In the genomic region with DNA sequence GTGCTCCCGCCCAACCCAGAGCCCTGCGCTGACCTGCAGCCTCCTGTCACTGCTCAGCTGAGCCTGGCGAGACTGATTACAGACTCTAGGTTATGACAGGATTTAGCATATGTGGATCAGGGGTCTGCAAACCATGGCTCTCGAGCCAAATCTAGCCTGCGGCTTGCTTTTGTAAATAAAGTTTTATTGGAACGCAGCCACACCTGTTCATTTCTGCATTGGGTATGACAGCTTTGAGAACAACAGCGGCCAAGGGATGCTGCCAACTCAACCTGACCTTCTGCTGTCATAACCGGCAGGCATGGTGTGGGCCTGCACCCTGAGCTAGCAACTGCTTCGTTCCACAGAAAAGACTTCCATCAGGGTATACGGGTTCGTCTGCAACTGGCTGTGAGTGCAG, we compare ENCODE assay signal across 16 cellular contexts. TPM values are rescaled to one million over a fixed set of nuclear protein-coding genes. Genes with fewer than 3 reads are reported as not detected.
DNase-seq lines count a peak whose midpoint lies in the region; ATAC-seq and TF ChIP-seq lines count a peak whose summit lies in the region.
"Had no signal": no experiment of that assay in that cellular context is flagged by ENCODE, and none has a peak within 500 bp of the region (broad histone marks: within the 10 kb centered on the region; RNA-seq: fewer than 3 reads in every experiment).

No MANE protein-coding gene starts in this region.

- no peaks in the 10 kb centered on the region for H3K9me3 Mint-ChIP-seq in activated CD4-positive, alpha-beta T cell treated with anti-CD3 and anti-CD28 coated beads for 36 hours (ENCODE audit: low read depth)
- no peaks in the 10 kb centered on the region for H3K9me3 Mint-ChIP-seq in activated CD4-positive, alpha-beta T cell treated with anti-CD3 and anti-CD28 coated beads, Interleukin-2, amount 10 ng/mL, durations not matched to agents 24 days and 14 days
- H3K9me3 Mint-ChIP-seq in endodermal cell = no peaks in the 10 kb centered on the region
- H3K9me3 Mint-ChIP-seq: CD4-positive, alpha-beta T cell; HFFc6 had no signal

- H3K36me3 ChIP-seq in RWPE2 (ENCODE audit: low read depth) = no peaks in the 10 kb centered on the region
- H3K36me3 ChIP-seq in endodermal cell (ENCODE audit: control insufficient read depth, insufficient read depth, low read length) = no peaks in the 10 kb centered on the region
- no peaks in the 10 kb centered on the region for H3K36me3 ChIP-seq in ovary

- WGBS in endodermal cell (ENCODE audit: insufficient coverage in 1 of 2, insufficient read length in 1 of 2), 2 experiments = 92 to 99% methylated on average over 11 of the region's 11 CpGs
- 73 to 85% (median 81%) methylated on average over 11 of the region's 11 CpGs for WGBS in ovary, 3 donors

- no peak for TF ChIP-seq POLR2A in ovary (IDR thresholded peaks at IDR 0.05)

- no peak for ATAC-seq in activated CD4-positive, alpha-beta T cell treated with anti-CD3 and anti-CD28 coated beads for 36 hours
- no peak for ATAC-seq in RWPE2 (ENCODE audit: low read depth)

- no peak overlapping the region for H3K4me3 Mint-ChIP-seq in activated CD4-positive, alpha-beta T cell treated with anti-CD3 and anti-CD28 coated beads for 36 hours
- no peak overlapping the region for H3K4me3 Mint-ChIP-seq in activated CD4-positive, alpha-beta T cell treated with anti-CD3 and anti-CD28 coated beads, Interleukin-2, amount 10 ng/mL, durations not matched to agents 24 days and 14 days
- H3K4me3 Mint-ChIP-seq in endodermal cell = no peak overlapping the region
- H3K4me3 Mint-ChIP-seq: B cell; CD4-positive, alpha-beta T cell; HFFc6 had no signal

- H3K27ac Mint-ChIP-seq in activated CD4-positive, alpha-beta T cell treated with anti-CD3 and anti-CD28 coated beads for 36 hours = no peak overlapping the region
- H3K27ac Mint-ChIP-seq in activated CD4-positive, alpha-beta T cell treated with anti-CD3 and anti-CD28 coated beads, Interleukin-2, amount 10 ng/mL, durations not matched to agents 24 days and 14 days = no peak overlapping the region
- H3K27ac Mint-ChIP-seq in endodermal cell = no peak overlapping the region
- H3K27ac Mint-ChIP-seq: B cell; CD4-positive, alpha-beta T cell; HFFc6 had no signal

- intact Hi-C loops in activated CD4-positive, alpha-beta T cell treated with anti-CD3 and anti-CD28 coated beads for 36 hours (cut with DNase I, micrococcal nuclease) = no loop called here
- intact Hi-C loops in activated CD4-positive, alpha-beta T cell treated with anti-CD3 and anti-CD28 coated beads, Interleukin-2, amount 10 ng/mL, durations not matched to agents 24 days and 14 days (cut with micrococcal nuclease) = no loop called here
- intact Hi-C loops in posterior vena cava (cut with DNase I) (loop anchor here in 1 of 2 donors (5.0 kb wide), 1 partner anchor 84 kb away; no protein-coding TSS in a partner anchor), ovary (cut with DNase I) (no loop called here)

- TF ChIP-seq CTCF in RWPE2 (IDR thresholded peaks at IDR 0.05; ENCODE audit: poor library complexity, severe bottlenecking) (no peak), endodermal cell (conservative IDR thresholded peaks at IDR 0.05) (no peak), ovary (IDR thresholded peaks at IDR 0.05) (no peak)

- POLR2A ChIA-PET in activated CD4-positive, alpha-beta T cell treated with anti-CD3 and anti-CD28 coated beads for 36 hours (lab: Charles Lee) = no interaction called here

- CTCF ChIA-PET in activated CD4-positive, alpha-beta T cell treated with anti-CD3 and anti-CD28 coated beads for 36 hours (lab: Charles Lee) = interaction anchor here (0.9 kb wide), 1 partner anchor 152 kb away, joined by 3 read pairs; no protein-coding TSS in a partner anchor

- no peak overlapping the region for H3K9ac ChIP-seq in endodermal cell (ENCODE audit: extremely low read depth, low read length, poor library complexity, severe bottlenecking)

- H3K27ac ChIP-seq in RWPE2 (ENCODE audit: poor library complexity, severe bottlenecking) (no peak overlapping the region), endodermal cell (ENCODE audit: low read depth, low read length) (no peak overlapping the region), ovary (no peak overlapping the region)

- peak; percentile 0 for DNase-seq in activated CD4-positive, alpha-beta T cell treated with anti-CD3 and anti-CD28 coated beads for 36 hours
- no peak for DNase-seq in activated CD4-positive, alpha-beta T cell treated with anti-CD3 and anti-CD28 coated beads, Interleukin-2, amount 10 ng/mL, durations not matched to agents 24 days and 14 days
- DNase-seq in RWPE2 (ENCODE audit: low spot score) (peak; percentile 34), endodermal cell (peak; percentile 22), posterior vena cava (ENCODE audit: low spot score) (peak; percentile 42), DMS114 treated with DMSO at 0.1 percent for 48 hours (lab: John Stamatoyannopoulos, UW; ENCODE audit: unreplicated experiment) (no peak), ovary (no peak)
- DNase-seq in activated CD4-positive, CD25-positive, alpha-beta regulatory T cell treated with anti-CD3 and anti-CD28 coated beads, Interleukin-2, amount 50 U/mL, for 72 hours = no peak
- DNase-seq: ACHN; Calu3; CD4-positive, alpha-beta T cell; DMS 273 treated with DMSO at 0.1 percent for 48 hours; DMS79; HCEC 1CT; HFFc6 had no signal

- TF ChIP-seq EP300 in ovary (IDR thresholded peaks at IDR 0.05) = no peak

- no peaks in the 10 kb centered on the region for H3K4me1 ChIP-seq in RWPE2 (ENCODE audit: insufficient read depth, poor library complexity, severe bottlenecking)
- no peaks in the 10 kb centered on the region for H3K4me1 ChIP-seq in endodermal cell (ENCODE audit: control insufficient read depth, insufficient read depth, low read length)
- no peaks in the 10 kb centered on the region for H3K4me1 ChIP-seq in ovary (ENCODE audit: insufficient read depth)

- no peaks in the 10 kb centered on the region for H3K9me3 ChIP-seq in RWPE2 (ENCODE audit: severe bottlenecking)
- H3K9me3 ChIP-seq in endodermal cell (ENCODE audit: control insufficient read depth, low read length) = no peaks in the 10 kb centered on the region
- H3K9me3 ChIP-seq in ovary = no peaks in the 10 kb centered on the region

- H3K4me3 ChIP-seq in RWPE2 (ENCODE audit: severe bottlenecking) (no peak overlapping the region), endodermal cell (ENCODE audit: low read length) (no peak overlapping the region), ovary (no peak overlapping the region)

- no peaks in the 10 kb centered on the region for H3K36me3 Mint-ChIP-seq in activated CD4-positive, alpha-beta T cell treated with anti-CD3 and anti-CD28 coated beads for 36 hours (ENCODE audit: low read depth)
- no peaks in the 10 kb centered on the region for H3K36me3 Mint-ChIP-seq in activated CD4-positive, alpha-beta T cell treated with anti-CD3 and anti-CD28 coated beads, Interleukin-2, amount 10 ng/mL, durations not matched to agents 24 days and 14 days (ENCODE audit: low read depth)
- no peaks in the 10 kb centered on the region for H3K36me3 Mint-ChIP-seq in endodermal cell (ENCODE audit: low read depth)

- no peaks in the 10 kb centered on the region for H3K27me3 Mint-ChIP-seq in activated CD4-positive, alpha-beta T cell treated with anti-CD3 and anti-CD28 coated beads for 36 hours
- peaks cover 11% of the 10 kb centered on the region for H3K27me3 Mint-ChIP-seq in activated CD4-positive, alpha-beta T cell treated with anti-CD3 and anti-CD28 coated beads, Interleukin-2, amount 10 ng/mL, durations not matched to agents 24 days and 14 days
- no peaks in the 10 kb centered on the region for H3K27me3 Mint-ChIP-seq in endodermal cell (ENCODE audit: insufficient read depth)
- H3K27me3 Mint-ChIP-seq: B cell; CD4-positive, alpha-beta T cell had no signal

- H3K4me1 Mint-ChIP-seq in activated CD4-positive, alpha-beta T cell treated with anti-CD3 and anti-CD28 coated beads for 36 hours = no peaks in the 10 kb centered on the region
- H3K4me1 Mint-ChIP-seq in activated CD4-positive, alpha-beta T cell treated with anti-CD3 and anti-CD28 coated beads, Interleukin-2, amount 10 ng/mL, durations not matched to agents 24 days and 14 days = no peaks in the 10 kb centered on the region
- no peaks in the 10 kb centered on the region for H3K4me1 Mint-ChIP-seq in endodermal cell

- H3K27me3 ChIP-seq in RWPE2 (ENCODE audit: insufficient read depth, poor library complexity, severe bottlenecking) (no peaks in the 10 kb centered on the region), endodermal cell (ENCODE audit: control insufficient read depth, insufficient read depth, low read length, poor library complexity, severe bottlenecking) (no peaks in the 10 kb centered on the region), ovary (no peaks in the 10 kb centered on the region)

RNA-seq across cellular contexts. Expression of a gene that starts 50.5 kb away (rescaled TPM):
- 10 to 100 TPM; 36.8 to 40.4 TPM for total RNA-seq in activated CD4-positive, alpha-beta T cell treated with anti-CD3 and anti-CD28 coated beads for 36 hours
- 22.5 TPM in 2 replicates for total RNA-seq in activated CD4-positive, alpha-beta T cell treated with anti-CD3 and anti-CD28 coated beads, Interleukin-2, amount 10 ng/mL, durations not matched to agents 24 days and 14 days
- total RNA-seq in endodermal cell (10 to 100 TPM; 22.7 to 24.5 TPM), posterior vena cava (10 to 100 TPM; 53.5 to 60.7 TPM), ovary (10 to 100 TPM; 22.2 to 55.4 (median 46.0) TPM)
- 39.0 TPM for polyA plus RNA-seq in endodermal cell (2013, experiment 1 of 2)
- 38.9 TPM for polyA plus RNA-seq in endodermal cell (2013, experiment 2 of 2)
- polyA plus RNA-seq in ovary = 10 to 100 TPM; 20.9 to 27.3 TPM

Comparison
In these comparisons a context has a peak if more than half of its experiments do, and no peak if none do; other contexts are left out.
1. DNase-seq: peak in activated CD4-positive, alpha-beta T cell treated with anti-CD3 and anti-CD28 coated beads for 36 hours (single experiment), RWPE2 (single experiment), endodermal cell (single experiment) and posterior vena cava (single experiment); none in activated CD4-positive, alpha-beta T cell treated with anti-CD3 and anti-CD28 coated beads, Interleukin-2, amount 10 ng/mL, durations not matched to agents 24 days and 14 days (single experiment), activated CD4-positive, CD25-positive, alpha-beta regulatory T cell treated with anti-CD3 and anti-CD28 coated beads, Interleukin-2, amount 50 U/mL, for 72 hours (single experiment), DMS114 treated with DMSO at 0.1 percent for 48 hours (single experiment) and ovary (0 of 5).